ENCODE assay signal across 13 cellular contexts in genomic region chr19:30878456-30878855, GRCh38.
"Had no signal": no experiment of that assay in that cellular context is flagged by ENCODE, and none has a peak within 500 bp of the region (broad histone marks: within the 10 kb centered on the region; RNA-seq: fewer than 3 reads in every experiment).

No MANE protein-coding gene starts in this region.

- H3K4me1 Mint-ChIP-seq: natural killer cell had no signal

- H3K27ac Mint-ChIP-seq: mesothelial cell of epicardium, natural killer cell, neural progenitor cell, progenitor cell of endocrine pancreas had no signal

- H3K36me3 Mint-ChIP-seq: mesothelial cell of epicardium, natural killer cell, neural progenitor cell had no signal

- DNase-seq: effector CD4-positive, alpha-beta T cell; heart right ventricle; left lung; natural killer cell; pancreas; right cardiac atrium; small intestine; stimulated activated CD4-positive, alpha-beta T cell treated with anti-CD3 and anti-CD28 coated beads, Interleukin-12 subunit alpha, Interleukin-12 subunit beta, amount 100 ng/mL, for 4 hours; stimulated activated CD4-positive, alpha-beta T cell treated with anti-CD3 and anti-CD28 coated beads, Interleukin-2, amount 100 ng/mL, for 48 hours; stimulated activated naive CD4-positive, alpha-beta T cell treated with Interleukin-2 at 50 U/mL for 16 hours had no signal

- H3K9me3 Mint-ChIP-seq: mesothelial cell of epicardium, natural killer cell, neural progenitor cell had no signal

- H3K4me3 Mint-ChIP-seq: mesothelial cell of epicardium, natural killer cell, neural progenitor cell had no signal
